In genomic region chr14:103563089-103563620, GRCh38 we compare ENCODE assay signal across 8 cellular contexts. TPM values are rescaled to one million over a fixed set of nuclear protein-coding genes. Genes with fewer than 3 reads are reported as not detected.
DNase-seq lines count a peak whose midpoint lies in the region; ATAC-seq lines count a peak whose summit lies in the region.

No MANE protein-coding gene starts in this region.

- peaks cover 9 to 15% (median 12%) of the 10 kb centered on the region in 3 donors for H3K36me3 ChIP-seq in skeletal muscle tissue (ENCODE audit: control insufficient read depth in 3 of 3, insufficient read depth in 3 of 3, low read length in 3 of 3)

- peak overlapping the region; percentile 90 for H3K4me3 ChIP-seq in Jurkat, Clone E6-1 (ENCODE audit: low read length)
- peak overlapping the region; percentile 91 to 93 (median 93) for H3K4me3 ChIP-seq in skeletal muscle tissue (ENCODE audit: low read length in 3 of 3)

- H3K9ac ChIP-seq in skeletal muscle tissue (ENCODE audit: low read depth in 1 of 3, low read length in 3 of 3) = peak overlapping the region; percentile 82 to 94 (median 91)

- H3K4me3 Mint-ChIP-seq in activated T-cell treated with anti-CD3 and anti-CD28 coated beads, Interleukin-2, amount 50 U/mL, for 4 hours = peak overlapping the region; percentile 95

- peak; percentile 21 for ATAC-seq in GM21529 (IDR thresholded peaks at IDR 0.05; ENCODE audit: unreplicated experiment)
- peak; percentile 31 for ATAC-seq in activated T-cell treated with anti-CD3 and anti-CD28 coated beads, Interleukin-2, amount 50 U/mL, for 4 hours
- ATAC-seq in left ventricle myocardium superior = peak; percentile 64

- H3K27ac ChIP-seq in skeletal muscle tissue (ENCODE audit: low read depth, low read length) = peak overlapping the region; percentile 85

- no peaks in the 10 kb centered on the region for H3K27me3 Mint-ChIP-seq in activated T-cell treated with anti-CD3 and anti-CD28 coated beads, Interleukin-2, amount 50 U/mL, for 4 hours (ENCODE audit: low read depth)

- H3K36me3 Mint-ChIP-seq in activated T-cell treated with anti-CD3 and anti-CD28 coated beads, Interleukin-2, amount 50 U/mL, for 4 hours (ENCODE audit: insufficient read depth) = peaks cover 20% of the 10 kb centered on the region

- H3K27me3 ChIP-seq in skeletal muscle tissue (ENCODE audit: control insufficient read depth in 3 of 3, insufficient read depth in 3 of 3, low read length in 3 of 3) = no peaks in the 10 kb centered on the region

- H3K9me3 Mint-ChIP-seq in activated T-cell treated with anti-CD3 and anti-CD28 coated beads, Interleukin-2, amount 50 U/mL, for 4 hours = no peaks in the 10 kb centered on the region

- peaks cover 41 to 50% (median 45%) of the 10 kb centered on the region in 3 donors for H3K4me1 ChIP-seq in skeletal muscle tissue (ENCODE audit: control insufficient read depth in 3 of 3, insufficient read depth in 3 of 3, low read length in 3 of 3)

- DNase-seq in DMS53 (lab: John Stamatoyannopoulos, UW) (peak; percentile 86), left ventricle myocardium superior (no peak), SKM-1 (lab: John Stamatoyannopoulos, UW; ENCODE audit: unreplicated experiment) (no peak), cerebellar nuclear complex (lab: John Stamatoyannopoulos, UW) (no peak)
- DNase-seq in Jurkat, Clone E6-1 (ENCODE audit: low read depth, low spot score) = no peak
- DNase-seq in activated T-cell treated with anti-CD3 and anti-CD28 coated beads, Interleukin-2, amount 50 U/mL, for 4 hours = no peak

- H3K9me3 ChIP-seq in skeletal muscle tissue (ENCODE audit: control insufficient read depth in 3 of 3, low read length in 3 of 3) = no peaks in the 10 kb centered on the region

- intact Hi-C loops in left ventricle myocardium superior (cut with micrococcal nuclease) = no loop called here

- H3K4me1 Mint-ChIP-seq in activated T-cell treated with anti-CD3 and anti-CD28 coated beads, Interleukin-2, amount 50 U/mL, for 4 hours (ENCODE audit: low read depth) = peaks cover 56% of the 10 kb centered on the region

RNA-seq across cellular contexts. Expression of gene COA8, which starts 0.4 kb away (rescaled TPM):
- polyA plus RNA-seq in Jurkat, Clone E6-1 (2012; ENCODE audit: insufficient read depth, insufficient read length) = 23.9 TPM
- total RNA-seq in activated T-cell treated with anti-CD3 and anti-CD28 coated beads, Interleukin-2, amount 50 U/mL, for 4 hours = 10 to 100 TPM; 42.0 to 53.2 (median 49.2) TPM
- 56.2 TPM for total RNA-seq in left ventricle myocardium superior
- total RNA-seq in skeletal muscle tissue = 28.2 TPM

RNA-seq across cellular contexts. Expression of gene BAG5, which starts 0.7 kb away (rescaled TPM):
- polyA plus RNA-seq in Jurkat, Clone E6-1 (2012; ENCODE audit: insufficient read depth, insufficient read length) = 25.5 TPM
- total RNA-seq in activated T-cell treated with anti-CD3 and anti-CD28 coated beads, Interleukin-2, amount 50 U/mL, for 4 hours = 10 to 100 TPM; 31.4 to 35.6 (median 32.2) TPM
- total RNA-seq in left ventricle myocardium superior (16.4 TPM), skeletal muscle tissue (16.7 TPM)

RNA-seq across cellular contexts. Expression of gene TRMT61A, which starts 34.2 kb away (rescaled TPM):
- 12.1 TPM for polyA plus RNA-seq in Jurkat, Clone E6-1 (2012; ENCODE audit: insufficient read depth, insufficient read length)
- total RNA-seq in activated T-cell treated with anti-CD3 and anti-CD28 coated beads, Interleukin-2, amount 50 U/mL, for 4 hours = 10 to 100 TPM; 53.0 to 62.2 (median 61.5) TPM
- 5.5 TPM for total RNA-seq in left ventricle myocardium superior
- 4.7 TPM for total RNA-seq in skeletal muscle tissue

RNA-seq across cellular contexts. Expression of gene CKB, which starts 40.5 kb away (rescaled TPM):
- 89.9 TPM for polyA plus RNA-seq in Jurkat, Clone E6-1 (2012; ENCODE audit: insufficient read depth, insufficient read length)
- 1 to 10 TPM; 4.1 to 7.6 (median 6.7) TPM for total RNA-seq in activated T-cell treated with anti-CD3 and anti-CD28 coated beads, Interleukin-2, amount 50 U/mL, for 4 hours
- total RNA-seq in left ventricle myocardium superior (533 TPM), skeletal muscle tissue (64.7 TPM)
